ENCODE assay signal across 27 cellular contexts in the genomic region with DNA sequence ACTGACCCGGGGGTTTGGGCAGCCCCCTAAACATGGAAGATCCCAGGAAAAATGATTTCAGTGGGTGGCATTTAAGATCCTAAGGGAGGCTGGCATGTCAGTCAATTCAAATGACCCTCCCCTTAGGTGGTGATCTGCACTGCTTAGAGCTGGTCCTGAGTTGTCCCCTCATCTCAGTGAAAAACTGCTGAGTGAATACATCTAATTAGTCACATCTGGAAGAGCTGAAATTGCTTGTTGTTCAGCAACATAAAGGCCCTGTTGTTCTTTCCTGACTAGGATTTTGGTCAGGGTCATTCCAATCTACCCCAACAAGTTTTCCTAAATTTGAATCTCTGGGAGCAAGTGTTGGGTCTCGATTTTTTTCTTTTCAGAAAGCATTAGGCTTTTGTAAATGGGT.
"Had no signal": no experiment of that assay in that cellular context is flagged by ENCODE, and none has a peak within 500 bp of the region (broad histone marks: within the 10 kb centered on the region; RNA-seq: fewer than 3 reads in every experiment).

No MANE protein-coding gene starts in this region.

- DNase-seq: activated CD4-positive, alpha-beta memory T cell treated with anti-CD3 and anti-CD28 coated beads for 36 hours; activated CD4-positive, alpha-beta T cell treated with anti-CD3 and anti-CD28 coated beads, Interleukin-2, amount 10 ng/mL, durations not matched to agents 7 days and 5 days; activated CD4-positive, CD25-positive, alpha-beta regulatory T cell; activated CD8-positive, alpha-beta memory T cell treated with anti-CD3 and anti-CD28 coated beads for 24 hours; activated effector memory CD4-positive, alpha-beta T cell treated with anti-CD3 and anti-CD28 coated beads, Interleukin-2, amount 50 U/mL, for 16 hours; activated naive CD4-positive, alpha-beta T cell treated with Interleukin-2 at 50 U/mL for 16 hours; activated naive CD8-positive, alpha-beta T cell treated with anti-CD3 and anti-CD28 coated beads, Interleukin-2, amount 50 U/mL, for 24 hours; activated T-cell treated with anti-CD3 and anti-CD28 coated beads, Interleukin-2, amount 50 U/mL, for 4 hours; amniotic stem cell; NCI-H1092 treated with DMSO at 0.1 percent for 48 hours; NCI-H1417 treated with DMSO at 0.1 percent for 48 hours; NCI-H1694; NCI-H2029; NCI-H2107; NCI-H2171 treated with DMSO at 0.1 percent for 48 hours; NCI-H226; NCI-H510A treated with DMSO at 0.1 percent for 48 hours; Peyer's patch; SHP77; T-helper 17 cell; T-helper 9 cell had no signal

- ATAC-seq: activated naive CD4-positive, alpha-beta T cell treated with anti-CD3 and anti-CD28 coated beads, Interleukin-2, amount 50 U/mL, for 72 hours; activated naive CD8-positive, alpha-beta T cell treated with anti-CD3 and anti-CD28 coated beads, Interleukin-2, amount 50 U/mL, for 24 hours; activated T-cell treated with anti-CD3 and anti-CD28 coated beads, Interleukin-2, amount 50 U/mL, for 4 hours; T-helper 17 cell had no signal

- H3K4me3 Mint-ChIP-seq: activated CD4-positive, alpha-beta memory T cell treated with anti-CD3 and anti-CD28 coated beads for 36 hours; activated CD4-positive, alpha-beta T cell treated with anti-CD3 and anti-CD28 coated beads, Interleukin-2, amount 10 ng/mL, durations not matched to agents 7 days and 5 days; activated naive CD8-positive, alpha-beta T cell treated with anti-CD3 and anti-CD28 coated beads, Interleukin-2, amount 50 U/mL, for 24 hours; activated T-cell treated with anti-CD3 and anti-CD28 coated beads, Interleukin-2, amount 50 U/mL, for 4 hours; brain had no signal

- H3K4me3 ChIP-seq: cardiac muscle cell, Peyer's patch, SJSA1 had no signal

- H3K4me1 Mint-ChIP-seq: activated CD4-positive, alpha-beta T cell treated with anti-CD3 and anti-CD28 coated beads, Interleukin-2, amount 10 ng/mL, durations not matched to agents 7 days and 5 days; activated naive CD8-positive, alpha-beta T cell treated with anti-CD3 and anti-CD28 coated beads, Interleukin-2, amount 50 U/mL, for 24 hours; T-helper 17 cell had no signal

- H3K27ac ChIP-seq: cardiac muscle cell, KMS-11, Peyer's patch, RWPE1, SJSA1 had no signal

- H3K27me3 ChIP-seq: cardiac muscle cell, Peyer's patch, SJSA1 had no signal

- H3K9me3 Mint-ChIP-seq: activated CD4-positive, alpha-beta memory T cell treated with anti-CD3 and anti-CD28 coated beads for 36 hours; activated CD4-positive, alpha-beta T cell treated with anti-CD3 and anti-CD28 coated beads, Interleukin-2, amount 10 ng/mL, durations not matched to agents 7 days and 5 days; activated naive CD4-positive, alpha-beta T cell treated with anti-CD3 and anti-CD28 coated beads, Interleukin-2, amount 50 U/mL, for 72 hours; activated naive CD8-positive, alpha-beta T cell treated with anti-CD3 and anti-CD28 coated beads, Interleukin-2, amount 50 U/mL, for 24 hours; activated T-cell treated with anti-CD3 and anti-CD28 coated beads, Interleukin-2, amount 50 U/mL, for 4 hours; brain had no signal

- H3K36me3 Mint-ChIP-seq: activated CD4-positive, alpha-beta memory T cell treated with anti-CD3 and anti-CD28 coated beads for 36 hours; activated naive CD4-positive, alpha-beta T cell treated with anti-CD3 and anti-CD28 coated beads, Interleukin-2, amount 50 U/mL, for 72 hours; brain had no signal

- H3K27me3 Mint-ChIP-seq: activated CD4-positive, alpha-beta memory T cell treated with anti-CD3 and anti-CD28 coated beads for 36 hours; activated CD4-positive, alpha-beta T cell treated with anti-CD3 and anti-CD28 coated beads, Interleukin-2, amount 10 ng/mL, durations not matched to agents 7 days and 5 days; activated naive CD8-positive, alpha-beta T cell treated with anti-CD3 and anti-CD28 coated beads, Interleukin-2, amount 50 U/mL, for 24 hours; brain had no signal

- H3K27ac Mint-ChIP-seq: activated CD4-positive, alpha-beta memory T cell treated with anti-CD3 and anti-CD28 coated beads for 36 hours; activated CD4-positive, alpha-beta T cell treated with anti-CD3 and anti-CD28 coated beads, Interleukin-2, amount 10 ng/mL, durations not matched to agents 7 days and 5 days; activated naive CD4-positive, alpha-beta T cell treated with anti-CD3 and anti-CD28 coated beads, Interleukin-2, amount 50 U/mL, for 72 hours; activated naive CD8-positive, alpha-beta T cell treated with anti-CD3 and anti-CD28 coated beads, Interleukin-2, amount 50 U/mL, for 24 hours; T-helper 17 cell had no signal
